30 cellular contexts compared by ENCODE assay signal in the genomic region with DNA sequence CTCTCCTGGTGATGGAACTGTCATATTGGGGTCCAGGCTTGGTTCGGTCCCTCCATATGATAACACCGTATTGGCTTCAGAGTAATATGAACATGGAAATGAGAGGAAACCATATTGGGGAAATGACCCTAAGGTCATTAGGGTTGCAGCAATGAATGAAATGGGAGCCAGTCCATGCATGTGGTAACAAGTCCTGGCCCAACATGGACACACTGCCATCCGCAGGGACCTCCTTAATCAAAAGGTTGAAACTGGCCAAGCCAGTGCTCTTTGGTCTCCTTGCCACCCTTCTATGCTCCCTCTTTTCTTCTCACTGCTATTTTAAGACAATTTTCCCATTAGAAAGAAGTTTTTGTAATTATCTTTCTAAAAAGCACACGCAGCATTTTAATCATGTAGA.
"Had no signal": no experiment of that assay in that cellular context is flagged by ENCODE, and none has a peak within 500 bp of the region (broad histone marks: within the 10 kb centered on the region; RNA-seq: fewer than 3 reads in every experiment).

No MANE protein-coding gene starts in this region.

- H3K4me3 ChIP-seq: left lung, lower lobe of right lung, neural progenitor cell, ovary, right atrium auricular region, right lobe of liver, smooth muscle cell, uterus had no signal

- H3K4me1 ChIP-seq: left lung, lower lobe of right lung, neural progenitor cell, right lobe of liver, uterus had no signal

- H3K9me3 Mint-ChIP-seq: immature natural killer cell; natural killer cell; nephron progenitor cell; neural progenitor cell; stimulated activated naive CD8-positive, alpha-beta T cell treated with anti-CD3 and anti-CD28 coated beads, Interleukin-15, amount 100 ng/mL, for 72 hours had no signal

- DNase-seq: hippocampal formation; immature natural killer cell; kidney; left colon; left lung; lower lobe of right lung; mesendoderm; naive B cell; natural killer cell; nephron progenitor cell; occipital lobe; ovary; right lobe of liver; stimulated activated CD4-positive, alpha-beta T cell treated with anti-CD3 and anti-CD28 coated beads, Interleukin-1b, Interleukin-23, amount 100 ng/mL, for 48 hours; stimulated activated CD4-positive, alpha-beta T cell treated with anti-CD3 and anti-CD28 coated beads, Interleukin-2, amount 100 ng/mL, for 48 hours; stimulated activated CD4-positive, alpha-beta T cell treated with anti-CD3 and anti-CD28 coated beads, Interleukin-4, amount 100 ng/mL, for 4 hours; stimulated activated CD8-positive, alpha-beta memory T cell treated with anti-CD3 and anti-CD28 coated beads, Interleukin-4, amount 100 ng/mL, for 48 hours; stimulated activated naive CD4-positive, alpha-beta T cell treated with Interleukin-2 at 50 U/mL for 16 hours; stimulated activated naive CD8-positive, alpha-beta T cell treated with anti-CD3 and anti-CD28 coated beads, Interleukin-15, amount 100 ng/mL, for 72 hours; substantia nigra; uterus had no signal

- H3K27ac ChIP-seq: left lung, lower lobe of right lung, neural progenitor cell, neutrophil, ovary, right lobe of liver, uterus had no signal

- ATAC-seq: left colon; left lung; lower lobe of right lung; natural killer cell; right lobe of liver; stimulated activated memory B cell treated with anti-CD40 and anti-IgM and Interleukin-4, amounts not matched to agents 10 μg/mL and 1 μg/mL and 100 μg/mL, for 72 hours; stimulated activated naive CD8-positive, alpha-beta T cell treated with anti-CD3 and anti-CD28 coated beads, Interleukin-15, amount 100 ng/mL, for 72 hours had no signal

- H3K4me2 ChIP-seq: neural progenitor cell, smooth muscle cell had no signal

- H3K36me3 ChIP-seq: left lung, lower lobe of right lung, neural progenitor cell, neutrophil, ovary, right atrium auricular region, right lobe of liver, uterus had no signal

- H3K27me3 ChIP-seq: left lung, ovary, right atrium auricular region, right lobe of liver, tibial nerve, uterus had no signal

- H3K9ac ChIP-seq: neural progenitor cell had no signal

- H2AFZ ChIP-seq: neural progenitor cell had no signal

- H3K36me3 Mint-ChIP-seq: immature natural killer cell; mesothelial cell of epicardium; naive B cell; natural killer cell; neural progenitor cell; stimulated activated memory B cell treated with anti-CD40 and anti-IgM and Interleukin-4, amounts not matched to agents 10 μg/mL and 1 μg/mL and 100 μg/mL, for 72 hours had no signal

- H3K9me3 ChIP-seq: left lung, lower lobe of right lung, neutrophil, ovary, right atrium auricular region, right lobe of liver, tibial nerve, uterus had no signal

- H3K4me1 Mint-ChIP-seq: immature natural killer cell; mesothelial cell of epicardium; naive B cell; natural killer cell; nephron progenitor cell; stimulated activated memory B cell treated with anti-CD40 and anti-IgM and Interleukin-4, amounts not matched to agents 10 μg/mL and 1 μg/mL and 100 μg/mL, for 72 hours; stimulated activated naive CD8-positive, alpha-beta T cell treated with anti-CD3 and anti-CD28 coated beads, Interleukin-15, amount 100 ng/mL, for 72 hours had no signal

- H3K4me3 Mint-ChIP-seq: immature natural killer cell; mesothelial cell of epicardium; naive B cell; natural killer cell; nephron progenitor cell; neural progenitor cell; stimulated activated memory B cell treated with anti-CD40 and anti-IgM and Interleukin-4, amounts not matched to agents 10 μg/mL and 1 μg/mL and 100 μg/mL, for 72 hours; stimulated activated naive CD8-positive, alpha-beta T cell treated with anti-CD3 and anti-CD28 coated beads, Interleukin-15, amount 100 ng/mL, for 72 hours; type B pancreatic cell had no signal

- H3K27ac Mint-ChIP-seq: immature natural killer cell; mesothelial cell of epicardium; naive B cell; natural killer cell; nephron progenitor cell; neural progenitor cell; progenitor cell of endocrine pancreas; stimulated activated memory B cell treated with anti-CD40 and anti-IgM and Interleukin-4, amounts not matched to agents 10 μg/mL and 1 μg/mL and 100 μg/mL, for 72 hours; type B pancreatic cell had no signal
